In genomic region chr3:130839815-130840214, GRCh38 we compare ENCODE assay signal across 10 cellular contexts. TPM values are rescaled to one million over a fixed set of nuclear protein-coding genes. Genes with fewer than 3 reads are reported as not detected.
DNase-seq lines count a peak whose midpoint lies in the region; ATAC-seq and TF ChIP-seq lines count a peak whose summit lies in the region.
"Had no signal": no experiment of that assay in that cellular context is flagged by ENCODE, and none has a peak within 500 bp of the region (broad histone marks: within the 10 kb centered on the region; RNA-seq: fewer than 3 reads in every experiment).

No MANE protein-coding gene starts in this region.

- CTCF ChIA-PET in GM10248 (lab: Yijun Ruan, JAX): interaction anchor here (0.8 to 2.1 kb wide), 10 partner anchors 8 to 85 kb away, joined by 3 to 15 read pairs (median 4); no protein-coding TSS in a partner anchor

- peaks cover 4% of the 10 kb centered on the region for H3K4me1 Mint-ChIP-seq in glutamatergic neuron (ENCODE audit: low read depth, unreplicated experiment)

- H3K4me3 Mint-ChIP-seq in glutamatergic neuron (ENCODE audit: unreplicated experiment): no peak overlapping the region

- peaks cover 2% of the 10 kb centered on the region for H3K9me3 Mint-ChIP-seq in glutamatergic neuron (ENCODE audit: unreplicated experiment)

- no peak overlapping the region for H3K27ac Mint-ChIP-seq in glutamatergic neuron (ENCODE audit: unreplicated experiment)

- POLR2A ChIA-PET in GM10248 (lab: Yijun Ruan, JAX): no interaction called here

- no peaks in the 10 kb centered on the region for H3K27me3 Mint-ChIP-seq in glutamatergic neuron (ENCODE audit: unreplicated experiment)

- peak; percentile 69 for ATAC-seq in GM21515 (IDR thresholded peaks at IDR 0.05; ENCODE audit: unreplicated experiment)
- peak; percentile 48 for ATAC-seq in HG03571 (IDR thresholded peaks at IDR 0.05; ENCODE audit: unreplicated experiment)
- ATAC-seq in activated CD4-positive, CD25-positive, alpha-beta regulatory T cell treated with anti-CD3 and anti-CD28 coated beads, Interleukin-2, amount 50 U/mL, for 24 hours: no peak
- no peak for ATAC-seq in HG03025 (IDR thresholded peaks at IDR 0.05; ENCODE audit: low FRiP score, unreplicated experiment)

- DNase-seq in GM10248 (ENCODE audit: extremely low spot score): peak; percentile 25
- peak; percentile 39 for DNase-seq in OCI-M1 (lab: John Stamatoyannopoulos, UW)
- DNase-seq in glutamatergic neuron: no peak
- no peak for DNase-seq in midbrain (lab: John Stamatoyannopoulos, UW)
- DNase-seq: Calu3, T-helper 2 cell had no signal

- H3K36me3 Mint-ChIP-seq in glutamatergic neuron (ENCODE audit: unreplicated experiment): no peaks in the 10 kb centered on the region

- TF ChIP-seq CTCF in GM10248 (IDR thresholded peaks at IDR 0.05; ENCODE audit: control extremely low read depth, extremely low read depth, low read depth, missing control alignments) (no peak), glutamatergic neuron (IDR thresholded peaks at IDR 0.05; ENCODE audit: partially characterized antibody, unreplicated experiment) (no peak)

RNA-seq across cellular contexts. Expression of gene ATP2C1, which starts 54.1 kb away (rescaled TPM):
- total RNA-seq in glutamatergic neuron (ENCODE audit: unreplicated experiment): 130 TPM

Comparison
In these comparisons a context has a peak if more than half of its experiments do, and no peak if none do; other contexts are left out.
1. DNase-seq: peak in GM10248 (single experiment) and OCI-M1 (single experiment); none in glutamatergic neuron (single experiment) and midbrain (single experiment).
2. ATAC-seq: peak in GM21515 (single experiment) and HG03571 (single experiment); none in activated CD4-positive, CD25-positive, alpha-beta regulatory T cell treated with anti-CD3 and anti-CD28 coated beads, Interleukin-2, amount 50 U/mL, for 24 hours (0 of 2) and HG03025 (single experiment).